Comparison of ENCODE assay signal across 22 cellular contexts in the genomic region with DNA sequence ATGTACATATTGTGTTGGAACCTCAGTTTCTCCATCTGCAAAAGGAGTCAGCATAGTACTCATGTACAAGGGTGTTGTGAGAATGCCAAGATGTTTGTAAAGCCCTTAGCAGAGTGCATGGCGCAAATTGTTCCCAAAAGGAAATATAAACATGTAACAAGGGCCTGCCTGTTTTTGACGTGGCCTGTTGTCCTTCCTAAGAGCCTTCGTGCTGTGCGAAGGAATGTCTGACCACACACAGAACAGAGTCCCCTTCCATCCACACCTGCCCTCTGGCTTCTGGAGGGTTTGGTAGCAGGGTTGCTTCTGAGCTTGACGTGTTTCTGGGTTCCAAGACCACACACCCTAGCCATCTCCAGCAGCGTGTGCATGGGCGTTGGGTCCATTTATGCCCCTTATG. TPM values are rescaled to one million over a fixed set of nuclear protein-coding genes. Genes with fewer than 3 reads are reported as not detected.
A peak's percentile ranks its signal among the peaks of the same experiment; 100 is the strongest.
DNase-seq lines count a peak whose midpoint lies in the region; ATAC-seq and TF ChIP-seq lines count a peak whose summit lies in the region.
"Had no signal": no experiment of that assay in that cellular context is flagged by ENCODE, and none has a peak within 500 bp of the region (broad histone marks: within the 10 kb centered on the region; RNA-seq: fewer than 3 reads in every experiment).

No MANE protein-coding gene starts in this region.

- no peak overlapping the region for H2AFZ ChIP-seq in H9 (ENCODE audit: low read length)

- H3K14ac ChIP-seq in H9 (ENCODE audit: insufficient read depth, low read length), result 0 out of 2 replicates have a peak overlapping the region, but pooled peaks have one; percentile 39

- H3K4me1 Mint-ChIP-seq in H9, result peaks cover 70% of the 10 kb centered on the region in 2 experiments
- H3K4me1 Mint-ChIP-seq in WTC11, result peaks cover 79% of the 10 kb centered on the region
- H3K4me1 Mint-ChIP-seq: B cell, CD14-positive monocyte had no signal

- no peaks in the 10 kb centered on the region for H3K79me1 ChIP-seq in H9 (ENCODE audit: insufficient read depth, low read depth, low read length, poor library complexity, severe bottlenecking)

- H3K4me3 ChIP-seq in iPS-18a (ENCODE audit: low read length) (no peak overlapping the region), spleen (no peak overlapping the region), suprapubic skin (no peak overlapping the region)
- H3K4me3 ChIP-seq: A549, SJSA1 had no signal

- H3K27ac Mint-ChIP-seq in H9, result peak overlapping the region; percentile 95 to 99 (median 97)
- H3K27ac Mint-ChIP-seq in WTC11, result peak overlapping the region; percentile 96
- H3K27ac Mint-ChIP-seq: B cell, CD14-positive monocyte, IgD-negative memory B cell had no signal

- no peak overlapping the region for H2BK5ac ChIP-seq in H9 (ENCODE audit: insufficient read length, low read length)

- peak overlapping the region; percentile 88 for H3K27ac ChIP-seq in H9 (ENCODE audit: insufficient read length, low read depth, low read length)
- peak overlapping the region; percentile 95 for H3K27ac ChIP-seq in iPS-18a (ENCODE audit: low read length)
- H3K27ac ChIP-seq in spleen, result no peak overlapping the region
- H3K27ac ChIP-seq in suprapubic skin, result no peak overlapping the region
- H3K27ac ChIP-seq: A549, SJSA1 had no signal

- no peak overlapping the region for H3K23ac ChIP-seq in H9 (ENCODE audit: insufficient read length, low read depth, low read length)

- H3K27me3 ChIP-seq in H9 (ENCODE audit: insufficient read depth, low read length) (no peaks in the 10 kb centered on the region), iPS-18a (ENCODE audit: control insufficient read depth, insufficient read depth, low read length) (no peaks in the 10 kb centered on the region), spleen (replicated peaks in 1 of 7) (no peaks in the 10 kb centered on the region), suprapubic skin (no peaks in the 10 kb centered on the region)
- H3K27me3 ChIP-seq: SJSA1 had no signal

- no peak overlapping the region for H4K8ac ChIP-seq in H9 (replicated peaks; ENCODE audit: insufficient read length, low read depth, low read length)

- POLR2A ChIA-PET in WTC11 (lab: Charles Lee), result interaction anchor here (0.6 to 1.4 kb wide), 2 partner anchors 34 to 47 kb away, joined by 4 to 10 read pairs; a partner anchor contains a TSS

- intact Hi-C loops in spleen (cut with DNase I; ENCODE audit: low total_unique reads), result no loop called here

- peak overlapping the region; percentile 1 for H3K18ac ChIP-seq in H9 (ENCODE audit: insufficient read length, low read depth, low read length)

- no peak overlapping the region for H4K91ac ChIP-seq in H9 (ENCODE audit: insufficient read length, low read depth, low read length)

- no peak overlapping the region; the same call in 1 of the 2 replicates for H2BK15ac ChIP-seq in H9 (ENCODE audit: low read depth, low read length)

- no peak overlapping the region for H3T11ph ChIP-seq in H9 (ENCODE audit: low read length)

- no peak overlapping the region for H2AK5ac ChIP-seq in H9 (ENCODE audit: insufficient read length, low read length)

- H3K36me3 Mint-ChIP-seq in H9 (ENCODE audit: insufficient read depth in 1 of 3, low read depth in 3 of 3), result peaks cover 0 to 8% (median 0%) of the 10 kb centered on the region in 3 experiments; a peak in 3 of 7 replicates
- H3K36me3 Mint-ChIP-seq in WTC11, result no peaks in the 10 kb centered on the region
- H3K36me3 Mint-ChIP-seq: CD14-positive monocyte, IgD-negative memory B cell had no signal

- WGBS in H9 (ENCODE audit: extremely low coverage, insufficient read length, low lambda C conversion rate), result no CpG with 5 or more reads among the region's 7 CpGs
- 90 to 96% (median 95%) methylated on average over 7 of the region's 7 CpGs for WGBS in spleen, 5 donors
- 95% methylated on average over 7 of the region's 7 CpGs for WGBS in suprapubic skin

- no peak overlapping the region for H4K5ac ChIP-seq in H9 (ENCODE audit: insufficient read length, low read depth, low read length)

- H3K4me1 ChIP-seq in H9 (ENCODE audit: insufficient read depth, low read length) (peaks cover 13% of the 10 kb centered on the region; the same call in 1 of the 2 replicates), iPS-18a (ENCODE audit: control insufficient read depth, low read depth, low read length) (peaks cover 52% of the 10 kb centered on the region), spleen (peaks cover 0 to 12% (median 0%) of the 10 kb centered on the region in 6 donors), suprapubic skin (no peaks in the 10 kb centered on the region)
- H3K4me1 ChIP-seq: A549 had no signal

- DNase-seq in H9, result no peak
- no peak for DNase-seq in WTC11 (ENCODE audit: low spot score)
- peak; percentile 9 for DNase-seq in spleen
- DNase-seq in NCI-H82 treated with DMSO at 0.1 percent for 48 hours (lab: John Stamatoyannopoulos, UW; ENCODE audit: unreplicated experiment), result no peak
- DNase-seq in suprapubic skin (ENCODE audit: low spot score in 2 of 2), result no peak
- DNase-seq: GDM1, HCEC 1CT, MV-4-11, NCI-H1105 treated with DMSO at 0.1 percent for 48 hours, NCI-H1694, NCI-H2081, NCI-H2171, NCI-H345, NCI-H524, NCI-H774 had no signal

- H3K9me3 Mint-ChIP-seq in H9, result no peaks in the 10 kb centered on the region
- H3K9me3 Mint-ChIP-seq in WTC11, result no peaks in the 10 kb centered on the region
- H3K9me3 Mint-ChIP-seq: CD14-positive monocyte, IgD-negative memory B cell had no signal

- TF ChIP-seq POLR2A in spleen (IDR thresholded peaks at IDR 0.05), result no peak
- TF ChIP-seq POLR2A in suprapubic skin (IDR thresholded peaks at IDR 0.05), result no peak

- no peak for TF ChIP-seq EP300 in suprapubic skin (IDR thresholded peaks at IDR 0.05)

- H3K4ac ChIP-seq in H9 (ENCODE audit: low read depth, low read length), result no peak overlapping the region

- CTCF ChIA-PET in WTC11 (lab: Charles Lee), result interaction anchor here (0.6 to 1.7 kb wide), 6 partner anchors 8 to 41 kb away, joined by 3 to 8 read pairs (median 3); no protein-coding TSS in a partner anchor

- H3K79me2 ChIP-seq in H9 (ENCODE audit: insufficient read depth, low read length), result peaks cover 10% of the 10 kb centered on the region; the same call in 1 of the 2 replicates

- H3K56ac ChIP-seq in H9 (ENCODE audit: insufficient read length, low read depth, low read length), result no peak overlapping the region

- peaks cover 3% of the 10 kb centered on the region for H3K23me2 ChIP-seq in H9 (ENCODE audit: insufficient read length, low read depth, low read length, poor library complexity, severe bottlenecking)

- no peaks in the 10 kb centered on the region for H3K27me3 Mint-ChIP-seq in H9 (ENCODE audit: low read depth)
- no peaks in the 10 kb centered on the region for H3K27me3 Mint-ChIP-seq in WTC11 (ENCODE audit: low read depth)

- no peak overlapping the region for H2BK120ac ChIP-seq in H9 (ENCODE audit: low read depth, low read length, poor library complexity, severe bottlenecking)

- H2BK12ac ChIP-seq in H9 (ENCODE audit: insufficient read length, low read depth, low read length), result no peak overlapping the region

- ATAC-seq in WTC11, result no peak
- ATAC-seq in GM19463 (IDR thresholded peaks at IDR 0.05; ENCODE audit: unreplicated experiment), result no peak
- ATAC-seq: A549 had no signal

- H2BK20ac ChIP-seq in H9 (ENCODE audit: low read depth, low read length, poor library complexity, severe bottlenecking), result no peak overlapping the region

- no peaks in the 10 kb centered on the region for H3K36me3 ChIP-seq in iPS-18a (ENCODE audit: control insufficient read depth, low read depth, low read length)
- H3K36me3 ChIP-seq in spleen, result no peaks in the 10 kb centered on the region
- no peaks in the 10 kb centered on the region for H3K36me3 ChIP-seq in suprapubic skin
- H3K36me3 ChIP-seq: SJSA1 had no signal

- H4K20me1 ChIP-seq in H9 (ENCODE audit: control insufficient read depth, insufficient read depth, insufficient read length), result no peaks in the 10 kb centered on the region

- H3K9ac ChIP-seq in H9 (ENCODE audit: extremely low read depth, insufficient read length, low read length) (no peak overlapping the region), iPS-18a (ENCODE audit: low read length) (peak overlapping the region; percentile 8)

- no peak for TF ChIP-seq CTCF in H9 (conservative IDR thresholded peaks at IDR 0.05)
- no peak for TF ChIP-seq CTCF in WTC11 (IDR thresholded peaks at IDR 0.05)
- TF ChIP-seq CTCF in spleen (IDR thresholded peaks at IDR 0.05 in 8 of 11, conservative IDR thresholded peaks at IDR 0.05 in 3 of 11), result no peak
- no peak for TF ChIP-seq CTCF in suprapubic skin (IDR thresholded peaks at IDR 0.05)

- H3K4me3 Mint-ChIP-seq in H9, result peak overlapping the region in 1 of 2 experiments; percentile 63; a peak in 2 of 5 replicates
- peak overlapping the region; percentile 58 for H3K4me3 Mint-ChIP-seq in WTC11
- H3K4me3 Mint-ChIP-seq: B cell, CD14-positive monocyte, IgD-negative memory B cell had no signal

- H3K9me3 ChIP-seq in H9 (ENCODE audit: control insufficient read depth, low read depth, low read length), result no peaks in the 10 kb centered on the region
- no peaks in the 10 kb centered on the region for H3K9me3 ChIP-seq in iPS-18a (ENCODE audit: control insufficient read depth, low read depth, low read length)
- no peaks in the 10 kb centered on the region for H3K9me3 ChIP-seq in spleen
- H3K9me3 ChIP-seq in suprapubic skin, result no peaks in the 10 kb centered on the region
- H3K9me3 ChIP-seq: A549, SJSA1 had no signal

- no peak overlapping the region for H3K4me2 ChIP-seq in H9 (ENCODE audit: insufficient read depth, insufficient read length, low read length)
- H3K4me2 ChIP-seq: A549 had no signal

TF ChIP-seq in WTC11, 78 proteins besides CTCF, POLR2A, EP300 and RAD21 (continues in another document):
- no peak for TF ChIP-seq TEAD4 (CRISPR knock-in tag; IDR thresholded peaks at IDR 0.05)
- TF ChIP-seq, protein P1, sequence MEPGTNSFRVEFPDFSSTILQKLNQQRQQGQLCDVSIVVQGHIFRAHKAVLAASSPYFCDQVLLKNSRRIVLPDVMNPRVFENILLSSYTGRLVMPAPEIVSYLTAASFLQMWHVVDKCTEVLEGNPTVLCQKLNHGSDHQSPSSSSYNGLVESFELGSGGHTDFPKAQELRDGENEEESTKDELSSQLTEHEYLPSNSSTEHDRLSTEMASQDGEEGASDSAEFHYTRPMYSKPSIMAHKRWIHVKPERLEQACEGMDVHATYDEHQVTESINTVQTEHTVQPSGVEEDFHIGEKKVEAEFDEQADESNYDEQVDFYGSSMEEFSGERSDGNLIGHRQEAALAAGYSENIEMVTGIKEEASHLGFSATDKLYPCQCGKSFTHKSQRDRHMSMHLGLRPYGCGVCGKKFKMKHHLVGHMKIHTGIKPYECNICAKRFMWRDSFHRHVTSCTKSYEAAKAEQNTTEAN (CRISPR knock-in tag; IDR thresholded peaks at IDR 0.05), result no peak
- no peak for TF ChIP-seq TEAD1 (CRISPR knock-in tag; IDR thresholded peaks at IDR 0.05)
- TF ChIP-seq FOXP1 (CRISPR knock-in tag; IDR thresholded peaks at IDR 0.05; ENCODE audit: borderline replicate concordance), result no peak
- TF ChIP-seq NR3C1 (CRISPR knock-in tag; conservative IDR thresholded peaks at IDR 0.05; ENCODE audit: low read depth), result no peak

RNA-seq across cellular contexts. Expression of a gene that starts 34.9 kb away (rescaled TPM):
- total RNA-seq in H9 (2021) (24.1 and 27.1 TPM in 2 replicates), WTC11 (2021) (15.4 to 18.0 TPM (median 17.0 TPM) in 3 replicates), spleen (10 to 100 TPM in 2 of 7 donors, 1 to 10 TPM in 5; 4.2 to 18.7 (median 8.0) TPM), suprapubic skin (10 to 100 TPM; 24.9 to 42.2 (median 38.0) TPM)
- polyA plus RNA-seq in spleen, result 1 to 10 TPM; 1.7 to 2.3 (median 1.8) TPM

Comparison
In these comparisons a context has a peak if more than half of its experiments do, and no peak if none do; other contexts are left out.
1. H3K27ac ChIP-seq: peak in H9 (single experiment) and iPS-18a (single experiment); none in spleen (0 of 8) and suprapubic skin (single experiment).